ENCODE assay signal across 18 cellular contexts in the genomic region with DNA sequence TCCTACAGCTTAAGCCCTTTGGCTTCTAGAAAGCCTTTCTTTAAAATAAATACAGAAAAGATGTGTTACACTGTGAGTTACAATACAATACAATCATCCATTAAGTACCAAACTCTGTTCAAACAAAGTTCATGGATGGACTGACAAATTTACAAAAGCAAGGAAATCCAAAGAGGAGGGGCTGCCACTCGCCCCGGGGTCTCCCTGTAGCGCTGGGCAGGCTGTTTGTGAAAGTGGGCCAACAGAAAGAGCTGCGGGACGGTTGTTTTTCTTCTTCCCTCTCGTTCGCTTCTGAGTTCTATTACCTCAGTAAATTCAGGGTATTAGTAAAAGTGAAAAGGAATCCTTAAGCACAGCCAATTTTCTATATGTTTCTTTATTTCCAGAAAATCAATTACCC. TPM values are rescaled to one million over a fixed set of nuclear protein-coding genes. Genes with fewer than 3 reads are reported as not detected.
A peak's percentile ranks its signal among the peaks of the same experiment; 100 is the strongest.
DNase-seq lines count a peak whose midpoint lies in the region; ATAC-seq, FAIRE-seq and TF ChIP-seq lines count a peak whose summit lies in the region.
"Had no signal": no experiment of that assay in that cellular context is flagged by ENCODE, and none has a peak within 500 bp of the region (broad histone marks: within the 10 kb centered on the region; RNA-seq: fewer than 3 reads in every experiment).

No MANE protein-coding gene starts in this region.

- TF ChIP-seq EP300 in H1 (IDR thresholded peaks at IDR 0.05; ENCODE audit: borderline replicate concordance in 1 of 2, low read depth in 2 of 2, low read length in 2 of 2), result no peak
- no peak for TF ChIP-seq EP300 in upper lobe of left lung (IDR thresholded peaks at IDR 0.05)

- peaks cover 8% of the 10 kb centered on the region for H3K4me1 ChIP-seq in cardiac muscle cell (ENCODE audit: low read depth)
- peaks cover 0 to 5% (median 4%) of the 10 kb centered on the region in 4 experiments; a peak in 3 of 7 replicates for H3K4me1 ChIP-seq in H1 (replicated peaks in 1 of 4; ENCODE audit: control insufficient read depth in 3 of 4, insufficient read depth in 4 of 4, low read length in 3 of 4)
- H3K4me1 ChIP-seq in upper lobe of left lung, result no peaks in the 10 kb centered on the region
- no peaks in the 10 kb centered on the region for H3K4me1 ChIP-seq in breast epithelium

- H4K20me1 ChIP-seq in H1 (replicated peaks in 1 of 2; ENCODE audit: control insufficient read depth in 1 of 2, insufficient read depth in 2 of 2, low read length in 2 of 2), result no peaks in the 10 kb centered on the region

- H2AK5ac ChIP-seq in H1 (ENCODE audit: low read depth, low read length), result no peak overlapping the region

- H2BK120ac ChIP-seq in H1 (replicated peaks; ENCODE audit: low read depth, low read length), result no peak overlapping the region

- H3K9me3 Mint-ChIP-seq in nephron progenitor cell (peaks cover 10% of the 10 kb centered on the region), osteocyte (ENCODE audit: unreplicated experiment) (no peaks in the 10 kb centered on the region)

- CTCF ChIA-PET in H1 (lab: Charles Lee; ENCODE audit: partially characterized antibody), result interaction anchor here (1.1 kb wide), 1 partner anchor 317 kb away, joined by 3 read pairs; no protein-coding TSS in a partner anchor

- H4K8ac ChIP-seq in H1 (ENCODE audit: extremely low read depth, insufficient read depth, low read length), result no peak overlapping the region

- no peaks in the 10 kb centered on the region for H3K27me3 ChIP-seq in cardiac muscle cell
- H3K27me3 ChIP-seq in H1 (replicated peaks in 1 of 4; ENCODE audit: control insufficient read depth in 3 of 4, extremely low read depth in 1 of 4, insufficient read depth in 3 of 4, low read length in 3 of 4), result no peaks in the 10 kb centered on the region; a peak in 1 of 7 replicates
- H3K27me3 ChIP-seq in upper lobe of left lung, result no peaks in the 10 kb centered on the region
- no peaks in the 10 kb centered on the region for H3K27me3 ChIP-seq in breast epithelium
- H3K27me3 ChIP-seq: BLaER1 treated with 17β-estradiol and CSF1 and Interleukin-3, amounts not matched to agents 10 nM and 100 nM had no signal

- FAIRE-seq in H1 (lab: Jason Lieb, UNC), result no peak
- FAIRE-seq: H54 had no signal

- ATAC-seq in left ventricle myocardium superior (no peak), upper lobe of left lung (ENCODE audit: low FRiP score in 2 of 2) (no peak)
- ATAC-seq: PC-3 had no signal

- H3K18ac ChIP-seq in H1 (ENCODE audit: extremely low read depth, low read length), result 0 out of 2 replicates have a peak overlapping the region, but pooled peaks have one; percentile 27

- no peak overlapping the region for H2BK20ac ChIP-seq in H1 (ENCODE audit: low read length)

- TF ChIP-seq CTCF in cardiac muscle cell (IDR thresholded peaks at IDR 0.05; ENCODE audit: low read depth, low read length), result no peak
- TF ChIP-seq CTCF in H1 (IDR thresholded peaks at IDR 0.05; ENCODE audit: control extremely low read depth in 1 of 3, insufficient read depth in 1 of 3, low read depth in 1 of 3, low read length in 3 of 3), result no peak
- no peak for TF ChIP-seq CTCF in nephron progenitor cell (IDR thresholded peaks at IDR 0.05)
- TF ChIP-seq CTCF in upper lobe of left lung (IDR thresholded peaks at IDR 0.05), result no peak
- TF ChIP-seq CTCF in breast epithelium (IDR thresholded peaks at IDR 0.05), result no peak
- no peak for TF ChIP-seq CTCF in osteocyte (IDR thresholded peaks at IDR 0.05)

- H3K36me3 ChIP-seq in cardiac muscle cell (no peaks in the 10 kb centered on the region), H1 (ENCODE audit: control insufficient read depth in 2 of 4, insufficient read depth in 4 of 4, low read length in 3 of 4) (no peaks in the 10 kb centered on the region), upper lobe of left lung (no peaks in the 10 kb centered on the region), breast epithelium (no peaks in the 10 kb centered on the region)
- H3K36me3 ChIP-seq: BLaER1 treated with 17β-estradiol and CSF1 and Interleukin-3, amounts not matched to agents 10 nM and 100 nM had no signal

- no peaks in the 10 kb centered on the region for H3K79me1 ChIP-seq in H1 (ENCODE audit: low read depth, low read length)

- peak overlapping the region; percentile 70 for H3K27ac ChIP-seq in cardiac muscle cell
- no peak overlapping the region for H3K27ac ChIP-seq in H1 (ENCODE audit: low read depth, low read length)
- H3K27ac ChIP-seq in upper lobe of left lung, result peak overlapping the region in 3 of 4 donors; percentile 22 to 58 (median 45)
- no peak overlapping the region for H3K27ac ChIP-seq in breast epithelium
- H3K27ac ChIP-seq: BLaER1 treated with 17β-estradiol and CSF1 and Interleukin-3, amounts not matched to agents 10 nM and 100 nM; RWPE1 had no signal

- intact Hi-C loops in left ventricle myocardium superior (cut with micrococcal nuclease), result no loop called here
- intact Hi-C loops in breast epithelium (cut with DNase I; ENCODE audit: low total_unique reads), result no loop called here

- H3K36me3 Mint-ChIP-seq in nephron progenitor cell (ENCODE audit: low read depth), result peaks cover 5% of the 10 kb centered on the region
- no peaks in the 10 kb centered on the region for H3K36me3 Mint-ChIP-seq in osteocyte (ENCODE audit: unreplicated experiment)

- no peak overlapping the region for H4K5ac ChIP-seq in H1 (ENCODE audit: insufficient read length, low read depth, low read length)

- H4K91ac ChIP-seq in H1 (replicated peaks; ENCODE audit: insufficient read length, low read length), result no peak overlapping the region

- no peak for TF ChIP-seq RAD21 in H1 (IDR thresholded peaks at IDR 0.05 in 1 of 2, conservative IDR thresholded peaks at IDR 0.05 in 1 of 2; ENCODE audit: low read depth in 2 of 2, low read length in 2 of 2)

- H2AFZ ChIP-seq in H1 (ENCODE audit: low read length), result peak overlapping the region; percentile 78; the same call in 1 of the 2 replicates

- WGBS in H1 (ENCODE audit: extremely low coverage in 1 of 2, insufficient coverage in 1 of 2, insufficient read length in 1 of 2, insufficient replicate concordance in 2 of 2, low coverage in 1 of 2, low lambda C conversion rate in 2 of 2, missing lambda C conversion rate in 1 of 2), 2 experiments, result 56% methylated on average over 4 of the region's 7 CpGs; no CpG with 5 or more reads in 1 of the 2 experiments
- WGBS in upper lobe of left lung, 2 donors, result 68 to 76% methylated on average over 7 of the region's 7 CpGs

- peak overlapping the region; percentile 94 for H3K27ac Mint-ChIP-seq in nephron progenitor cell
- no peak overlapping the region for H3K27ac Mint-ChIP-seq in osteocyte (ENCODE audit: unreplicated experiment)

- H3K27me3 Mint-ChIP-seq in nephron progenitor cell (ENCODE audit: low read depth, poor library complexity) (peaks cover 5% of the 10 kb centered on the region), osteocyte (ENCODE audit: unreplicated experiment) (peaks cover 12% of the 10 kb centered on the region)

- TF ChIP-seq POLR2A in H1 (IDR thresholded peaks at IDR 0.05; ENCODE audit: control extremely low read depth in 1 of 2, low read depth in 2 of 2, low read length in 2 of 2) (no peak), upper lobe of left lung (IDR thresholded peaks at IDR 0.05) (no peak), breast epithelium (IDR thresholded peaks at IDR 0.05) (no peak)

- POLR2A ChIA-PET in H1 (lab: Charles Lee; ENCODE audit: partially characterized antibody), result interaction anchor here (2.0 kb wide), 1 partner anchor 10 kb away, joined by 14 read pairs; a partner anchor contains a TSS

- no peak overlapping the region for H3K4ac ChIP-seq in H1 (replicated peaks; ENCODE audit: insufficient read length, low read depth, low read length)

- H3K4me3 Mint-ChIP-seq in nephron progenitor cell, result peak overlapping the region; percentile 26
- no peak overlapping the region for H3K4me3 Mint-ChIP-seq in osteocyte (ENCODE audit: unreplicated experiment)

- H3K9me3 ChIP-seq in cardiac muscle cell (ENCODE audit: low read depth), result no peaks in the 10 kb centered on the region
- no peaks in the 10 kb centered on the region for H3K9me3 ChIP-seq in H1 (ENCODE audit: insufficient read depth in 2 of 2, low read depth in 1 of 2, low read length in 1 of 2)
- no peaks in the 10 kb centered on the region for H3K9me3 ChIP-seq in upper lobe of left lung
- no peaks in the 10 kb centered on the region for H3K9me3 ChIP-seq in breast epithelium
- H3K9me3 ChIP-seq: BLaER1 treated with 17β-estradiol and CSF1 and Interleukin-3, amounts not matched to agents 10 nM and 100 nM had no signal

- no peak overlapping the region for H2BK5ac ChIP-seq in H1 (ENCODE audit: low read depth, low read length)

- H3K23ac ChIP-seq in H1 (ENCODE audit: insufficient read length), result no peak overlapping the region

- no peaks in the 10 kb centered on the region for H3K23me2 ChIP-seq in H1 (ENCODE audit: low read depth, low read length)

- no peaks in the 10 kb centered on the region for H3K79me2 ChIP-seq in H1 (ENCODE audit: control insufficient read depth in 1 of 2, insufficient read depth in 2 of 2, low read length in 2 of 2)

- H3K4me2 ChIP-seq in H1 (ENCODE audit: insufficient read depth in 1 of 2, low read depth in 2 of 2, low read length in 2 of 2), result no peak overlapping the region

- no peak overlapping the region for H3K9ac ChIP-seq in H1 (replicated peaks in 1 of 4; ENCODE audit: extremely low read depth in 1 of 4, low read depth in 3 of 4, low read length in 3 of 4)
- H3K9ac ChIP-seq: BLaER1 treated with 17β-estradiol and CSF1 and Interleukin-3, amounts not matched to agents 10 nM and 100 nM had no signal

- no peak overlapping the region for H3K14ac ChIP-seq in H1 (ENCODE audit: insufficient read length)

- H2BK12ac ChIP-seq in H1 (ENCODE audit: low read depth, low read length), result no peak overlapping the region

- H2BK15ac ChIP-seq in H1 (ENCODE audit: low read length), result no peak overlapping the region

- H3K4me3 ChIP-seq in cardiac muscle cell (no peak overlapping the region), H1 (ENCODE audit: extremely low read depth in 1 of 4, insufficient read depth in 2 of 4, low read depth in 3 of 4, low read length in 4 of 4) (no peak overlapping the region), upper lobe of left lung (no peak overlapping the region), breast epithelium (no peak overlapping the region)
- H3K4me3 ChIP-seq: BLaER1 treated with 17β-estradiol and CSF1 and Interleukin-3, amounts not matched to agents 10 nM and 100 nM had no signal

- H3K4me1 Mint-ChIP-seq in nephron progenitor cell (peaks cover 51% of the 10 kb centered on the region), osteocyte (ENCODE audit: unreplicated experiment) (no peaks in the 10 kb centered on the region)

- H3K56ac ChIP-seq in H1 (replicated peaks; ENCODE audit: insufficient read length, low read depth, low read length), result no peak overlapping the region

- DNase-seq in cardiac muscle cell (ENCODE audit: low read depth in 1 of 2, low spot score in 1 of 2), result no peak
- no peak for DNase-seq in left ventricle myocardium superior
- DNase-seq in H1 (ENCODE audit: low read depth in 1 of 2, low spot score in 2 of 2), result no peak
- no peak for DNase-seq in nephron progenitor cell
- no peak for DNase-seq in upper lobe of left lung
- no peak for DNase-seq in breast epithelium (ENCODE audit: low spot score in 2 of 2)
- no peak for DNase-seq in osteocyte (ENCODE audit: extremely low spot score, unreplicated experiment)
- DNase-seq in activated CD4-positive, alpha-beta T cell treated with anti-CD3 and anti-CD28 coated beads, Interleukin-2, amount 50 U/mL, for 48 hours, result no peak
- DNase-seq: 8988T, DMS 273 treated with DMSO at 0.1 percent for 48 hours, NCI-H1436, NCI-H2029, NCI-H2171, NCI-H774, PC-3 had no signal

RNA-seq across cellular contexts. Expression of a gene that starts 9.0 kb away (rescaled TPM):
- total RNA-seq in cardiac muscle cell, result 44.7 and 78.6 TPM in 2 replicates
- polyA plus RNA-seq in cardiac muscle cell, result 17.0 and 26.2 TPM in 2 replicates
- total RNA-seq in left ventricle myocardium superior, result 14.0 TPM
- total RNA-seq in H1 (2021; fragmentation: NEBNext Ultra II Directional; extraction: Animal tissue kit (Norgen Biotek cat#: 25700)), result 16.5 and 17.0 TPM in 2 replicates
- polyA plus RNA-seq in H1 (2011; rRNA removed), result 7.3 and 9.2 TPM in 2 replicates
- polyA plus RNA-seq in H1 (2011; cell fraction: cytosol; rRNA removed), result 9.3 TPM
- polyA plus RNA-seq in H1 (2011; cell fraction: nucleus; rRNA removed), result 15.7 TPM
- 8.0 to 13.2 TPM (median 9.8 TPM) in 4 replicates for polyA plus RNA-seq in H1 (2012, experiment 1 of 2)
- 3.3 TPM for polyA plus RNA-seq in H1 (2012, experiment 2 of 2)
- polyA plus RNA-seq in H1 (2013, experiment 1 of 2), result 4.8 TPM
- 4.1 TPM for polyA plus RNA-seq in H1 (2013, experiment 2 of 2)
- polyA minus RNA-seq in H1 (2011; rRNA and poly(A)+ RNA removed), result 13.4 and 18.4 TPM in 2 replicates
- 14.1 TPM for polyA minus RNA-seq in H1 (2011; cell fraction: cytosol; rRNA and poly(A)+ RNA removed)
- polyA minus RNA-seq in H1 (2011; cell fraction: nucleus; rRNA and poly(A)+ RNA removed), result 25.4 TPM
- 10 to 100 TPM; 21.9 to 44.3 (median 36.5) TPM for total RNA-seq in upper lobe of left lung
- total RNA-seq in breast epithelium, result 10 to 100 TPM; 12.0 to 33.4 (median 24.0) TPM
- 36.3 and 39.3 TPM in 2 replicates for total RNA-seq in osteocyte

Comparison
In these comparisons a context has a peak if more than half of its experiments do, and no peak if none do; other contexts are left out.
1. H3K27ac ChIP-seq: peak in cardiac muscle cell (single experiment) and upper lobe of left lung (3 of 4); none in H1 (single experiment) and breast epithelium (0 of 2).